In the genomic region with DNA sequence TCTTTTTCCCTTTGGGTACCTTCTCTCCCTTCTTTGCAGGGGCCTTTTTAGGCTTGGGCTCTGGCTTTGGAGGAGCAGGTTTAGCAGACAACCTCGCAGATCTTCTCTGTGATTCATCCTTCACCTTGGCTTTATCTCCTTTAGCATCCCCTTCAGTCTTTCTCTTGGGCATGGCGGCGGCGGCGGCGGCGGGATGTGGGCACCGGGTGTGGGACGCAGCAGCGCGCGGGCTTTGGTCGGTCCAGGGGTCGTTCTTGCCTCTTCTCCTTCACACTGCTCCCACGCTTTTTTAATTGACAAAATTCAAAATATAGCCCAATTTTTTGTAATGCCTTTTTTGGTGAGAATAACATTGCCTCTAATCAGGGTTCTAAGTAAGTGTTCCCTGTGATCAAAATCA, we compare ENCODE assay signal across 33 cellular contexts.
"Had no signal": no experiment of that assay in that cellular context is flagged by ENCODE, and none has a peak within 500 bp of the region (broad histone marks: within the 10 kb centered on the region; RNA-seq: fewer than 3 reads in every experiment).

No MANE protein-coding gene starts in this region.

- H3K9me3 Mint-ChIP-seq: activated B cell treated with CpG ODN at 0.5 μM for 24 hours; activated CD4-positive, alpha-beta memory T cell treated with anti-CD3 and anti-CD28 coated beads for 36 hours; activated CD8-positive, alpha-beta T cell treated with anti-CD3 and anti-CD28 coated beads for 36 hours; activated naive CD4-positive, alpha-beta T cell treated with anti-CD3 and anti-CD28 coated beads, Interleukin-2, amount 10 ng/mL, durations not matched to agents 7 days and 5 days; activated naive CD4-positive, alpha-beta T cell treated with anti-CD3 and anti-CD28 coated beads, Interleukin-2, amount 50 U/mL, for 72 hours; activated naive CD8-positive, alpha-beta T cell treated with anti-CD3 and anti-CD28 coated beads for 36 hours; activated T-cell treated with anti-CD3 and anti-CD28 coated beads, Interleukin-2, amount 50 U/mL, for 4 hours; activated T-cell treated with anti-CD3 and anti-CD28 coated beads, Interleukin-2, amount 50 U/mL, for 72 hours; activated T-helper 1 cell treated with anti-CD3 and anti-CD28 coated beads, Interleukin-12 subunit alpha, Interleukin-12 subunit beta, Interleukin-2, Interleukin-4 antibody, amounts not matched to agents 30 ng/mL and 10 ng/mL and 1 ng/mL, durations not matched to agents 14 hours and 24 hours and 36 hours; activated T-helper 17 cell treated with anti-CD3 and anti-CD28 coated beads, Interleukin-2, amount 50 U/mL, for 72 hours; T-helper 1 cell treated with Interleukin-12 subunit alpha and Interleukin-12 subunit beta and Interleukin-4 antibody, amounts not matched to agents 30 μg/mL and 1 μg/mL, for 36 hours; T-helper 2 cell treated with Interferon-gamma antibody and Interleukin-4, amounts not matched to agents 5 μg/mL and 100 μg/mL, for 36 hours had no signal

- FAIRE-seq: TTC549 had no signal

- H3K27ac Mint-ChIP-seq: activated B cell treated with CpG ODN at 0.5 μM for 24 hours; activated CD4-positive, alpha-beta memory T cell treated with anti-CD3 and anti-CD28 coated beads for 36 hours; activated CD8-positive, alpha-beta T cell treated with anti-CD3 and anti-CD28 coated beads for 36 hours; activated naive CD4-positive, alpha-beta T cell treated with anti-CD3 and anti-CD28 coated beads, Interleukin-2, amount 10 ng/mL, durations not matched to agents 7 days and 5 days; activated naive CD4-positive, alpha-beta T cell treated with anti-CD3 and anti-CD28 coated beads, Interleukin-2, amount 50 U/mL, for 72 hours; activated naive CD8-positive, alpha-beta T cell treated with anti-CD3 and anti-CD28 coated beads for 36 hours; activated T-helper 1 cell treated with anti-CD3 and anti-CD28 coated beads, Interleukin-12 subunit alpha, Interleukin-12 subunit beta, Interleukin-2, Interleukin-4 antibody, amounts not matched to agents 30 ng/mL and 10 ng/mL and 1 ng/mL, durations not matched to agents 14 hours and 24 hours and 36 hours; activated T-helper 17 cell treated with anti-CD3 and anti-CD28 coated beads, Interleukin-2, amount 50 U/mL, for 72 hours; T-helper 1 cell treated with Interleukin-12 subunit alpha and Interleukin-12 subunit beta and Interleukin-4 antibody, amounts not matched to agents 30 μg/mL and 1 μg/mL, for 36 hours; T-helper 2 cell treated with Interferon-gamma antibody and Interleukin-4, amounts not matched to agents 5 μg/mL and 100 μg/mL, for 36 hours had no signal

- DNase-seq: activated B cell treated with CpG ODN at 0.5 μM for 24 hours; activated CD4-positive, alpha-beta memory T cell treated with anti-CD3 and anti-CD28 coated beads for 36 hours; activated CD4-positive, alpha-beta T cell treated with anti-CD3 and anti-CD28 coated beads for 4 hours; activated CD4-positive, alpha-beta T cell treated with anti-CD3 and anti-CD28 coated beads, Interleukin-2, amount 50 U/mL, for 1 hour; activated CD4-positive, alpha-beta T cell treated with anti-CD3 and anti-CD28 coated beads, Interleukin-2, amount 50 U/mL, for 4 hours; activated CD4-positive, CD25-positive, alpha-beta regulatory T cell treated with anti-CD3 and anti-CD28 coated beads, Interleukin-2, amount 50 U/mL, for 72 hours; activated CD8-positive, alpha-beta memory T cell treated with anti-CD3 and anti-CD28 coated beads, Interleukin-2, amount 50 U/mL, for 4 hours; activated CD8-positive, alpha-beta T cell treated with anti-CD3 and anti-CD28 coated beads for 36 hours; activated effector memory CD4-positive, alpha-beta T cell treated with anti-CD3 and anti-CD28 coated beads, Interleukin-2, amount 50 U/mL, for 16 hours; activated gamma-delta T cell treated with Interleukin-2 at 50 U/mL for 16 hours; activated naive CD4-positive, alpha-beta T cell; activated naive CD4-positive, alpha-beta T cell treated with anti-CD3 and anti-CD28 coated beads, Interleukin-2, amount 10 ng/mL, durations not matched to agents 7 days and 5 days; activated naive CD8-positive, alpha-beta T cell treated with anti-CD3 and anti-CD28 coated beads for 36 hours; activated T-cell treated with anti-CD3 and anti-CD28 coated beads for 4 hours; activated T-cell treated with anti-CD3 and anti-CD28 coated beads, Interleukin-2, amount 50 U/mL, for 1 hour; activated T-cell treated with anti-CD3 and anti-CD28 coated beads, Interleukin-2, amount 50 U/mL, for 4 hours; activated T-cell treated with anti-CD3 and anti-CD28 coated beads, Interleukin-2, amount 50 U/mL, for 72 hours; adrenal gland; amniotic stem cell; aorta; body of pancreas; brain microvascular endothelial cell; central memory CD4-positive, alpha-beta T cell; SW 1271; T-helper 1 cell; T-helper 2 cell; T-helper 9 cell had no signal

- H3K27me3 Mint-ChIP-seq: activated B cell treated with CpG ODN at 0.5 μM for 24 hours; activated CD4-positive, alpha-beta memory T cell treated with anti-CD3 and anti-CD28 coated beads for 36 hours; activated CD8-positive, alpha-beta T cell treated with anti-CD3 and anti-CD28 coated beads for 36 hours; activated naive CD4-positive, alpha-beta T cell treated with anti-CD3 and anti-CD28 coated beads, Interleukin-2, amount 10 ng/mL, durations not matched to agents 7 days and 5 days; activated naive CD8-positive, alpha-beta T cell treated with anti-CD3 and anti-CD28 coated beads for 36 hours; activated T-helper 17 cell treated with anti-CD3 and anti-CD28 coated beads, Interleukin-2, amount 50 U/mL, for 72 hours had no signal

- H3K4me3 Mint-ChIP-seq: activated B cell treated with CpG ODN at 0.5 μM for 24 hours; activated CD4-positive, alpha-beta memory T cell treated with anti-CD3 and anti-CD28 coated beads for 36 hours; activated CD8-positive, alpha-beta T cell treated with anti-CD3 and anti-CD28 coated beads for 36 hours; activated naive CD4-positive, alpha-beta T cell treated with anti-CD3 and anti-CD28 coated beads, Interleukin-2, amount 10 ng/mL, durations not matched to agents 7 days and 5 days; activated naive CD8-positive, alpha-beta T cell treated with anti-CD3 and anti-CD28 coated beads for 36 hours; activated T-cell treated with anti-CD3 and anti-CD28 coated beads, Interleukin-2, amount 50 U/mL, for 4 hours; activated T-cell treated with anti-CD3 and anti-CD28 coated beads, Interleukin-2, amount 50 U/mL, for 72 hours; activated T-helper 1 cell treated with anti-CD3 and anti-CD28 coated beads, Interleukin-12 subunit alpha, Interleukin-12 subunit beta, Interleukin-2, Interleukin-4 antibody, amounts not matched to agents 30 ng/mL and 10 ng/mL and 1 ng/mL, durations not matched to agents 14 hours and 24 hours and 36 hours; activated T-helper 17 cell treated with anti-CD3 and anti-CD28 coated beads, Interleukin-2, amount 50 U/mL, for 72 hours; T-helper 1 cell treated with Interleukin-12 subunit alpha and Interleukin-12 subunit beta and Interleukin-4 antibody, amounts not matched to agents 30 μg/mL and 1 μg/mL, for 36 hours; T-helper 2 cell treated with Interferon-gamma antibody and Interleukin-4, amounts not matched to agents 5 μg/mL and 100 μg/mL, for 36 hours had no signal

- H3K4me1 Mint-ChIP-seq: activated B cell treated with CpG ODN at 0.5 μM for 24 hours; activated T-helper 17 cell treated with anti-CD3 and anti-CD28 coated beads, Interleukin-2, amount 50 U/mL, for 72 hours had no signal
